Comparison of ENCODE assay signal across 39 cellular contexts in genomic region chr10:115056186-115056585, GRCh38. TPM values are rescaled to one million over a fixed set of nuclear protein-coding genes. Genes with fewer than 3 reads are reported as not detected.
"Had no signal": no experiment of that assay in that cellular context is flagged by ENCODE, and none has a peak within 500 bp of the region (broad histone marks: within the 10 kb centered on the region; RNA-seq: fewer than 3 reads in every experiment).

No MANE protein-coding gene starts in this region.

- H3K4me1 ChIP-seq: ascending aorta had no signal

- DNase-seq: activated B cell treated with CpG ODN at 0.5 μM for 24 hours; activated CD4-positive, alpha-beta memory T cell treated with anti-CD3 and anti-CD28 coated beads, Interleukin-2, amount 10 ng/mL, durations not matched to agents 7 days and 5 days; activated CD4-positive, alpha-beta T cell treated with anti-CD3 and anti-CD28 coated beads for 1 hour; activated CD4-positive, alpha-beta T cell treated with anti-CD3 and anti-CD28 coated beads for 48 hours; activated effector memory CD4-positive, alpha-beta T cell treated with anti-CD3 and anti-CD28 coated beads, Interleukin-2, amount 50 U/mL, for 16 hours; activated naive CD4-positive, alpha-beta T cell; activated naive CD4-positive, alpha-beta T cell treated with anti-CD3 and anti-CD28 coated beads, Interleukin-2, amount 50 U/mL, for 16 hours; activated naive CD8-positive, alpha-beta T cell treated with anti-CD3 and anti-CD28 coated beads for 36 hours; activated T-cell treated with anti-CD3 and anti-CD28 coated beads, Interleukin-2, amount 50 U/mL, for 1 hour; activated T-cell treated with anti-CD3 and anti-CD28 coated beads, Interleukin-2, amount 50 U/mL, for 72 hours; amniotic stem cell; Karpas-422; KBM-7; NCI-H1048; NCI-H1105 treated with DMSO at 0.1 percent for 48 hours; NCI-H1436; NCI-H1694; NCI-H1930; NCI-H2081 treated with DMSO at 0.1 percent for 48 hours; NCI-H226; NCI-H446 treated with DMSO at 0.1 percent for 48 hours; NCI-H524; NCI-H69; NK-92 treated with Interleukin-12 subunit alpha and Interleukin-12 subunit beta, amount 100 ng/mL, for 24 hours; PC-9; SIG-M5; SW 1271; T-helper 1 cell; T-helper 2 cell; T-helper 9 cell had no signal

- H3K27ac ChIP-seq: ascending aorta, cardiac muscle cell, PC-9, RWPE1, VCaP had no signal

- H3K9me3 Mint-ChIP-seq: activated B cell treated with CpG ODN at 0.5 μM for 24 hours; activated CD4-positive, alpha-beta memory T cell treated with anti-CD3 and anti-CD28 coated beads, Interleukin-2, amount 10 ng/mL, durations not matched to agents 7 days and 5 days; activated naive CD8-positive, alpha-beta T cell treated with anti-CD3 and anti-CD28 coated beads for 36 hours; activated T-cell treated with anti-CD3 and anti-CD28 coated beads, Interleukin-2, amount 50 U/mL, for 72 hours; activated T-helper 17 cell treated with anti-CD3 and anti-CD28 coated beads, Interleukin-2, amount 50 U/mL, for 72 hours; central memory CD8-positive, alpha-beta T cell had no signal

- H3K4me3 ChIP-seq: ascending aorta, cardiac muscle cell, PC-9 had no signal

- ATAC-seq: activated T-cell treated with anti-CD3 and anti-CD28 coated beads, Interleukin-2, amount 50 U/mL, for 72 hours; activated T-helper 17 cell treated with anti-CD3 and anti-CD28 coated beads, Interleukin-2, amount 50 U/mL, for 72 hours; Right ventricle myocardium inferior had no signal

- H3K9me3 ChIP-seq: ascending aorta had no signal

- H3K36me3 Mint-ChIP-seq: activated naive CD8-positive, alpha-beta T cell treated with anti-CD3 and anti-CD28 coated beads for 36 hours had no signal

- H3K4me1 Mint-ChIP-seq: activated B cell treated with CpG ODN at 0.5 μM for 24 hours; activated CD4-positive, alpha-beta memory T cell treated with anti-CD3 and anti-CD28 coated beads, Interleukin-2, amount 10 ng/mL, durations not matched to agents 7 days and 5 days; activated naive CD8-positive, alpha-beta T cell treated with anti-CD3 and anti-CD28 coated beads for 36 hours; activated T-helper 17 cell treated with anti-CD3 and anti-CD28 coated beads, Interleukin-2, amount 50 U/mL, for 72 hours; central memory CD8-positive, alpha-beta T cell had no signal

- H3K27me3 ChIP-seq: ascending aorta, cardiac muscle cell had no signal

- H3K27ac Mint-ChIP-seq: activated B cell treated with CpG ODN at 0.5 μM for 24 hours; activated CD4-positive, alpha-beta memory T cell treated with anti-CD3 and anti-CD28 coated beads, Interleukin-2, amount 10 ng/mL, durations not matched to agents 7 days and 5 days; activated naive CD8-positive, alpha-beta T cell treated with anti-CD3 and anti-CD28 coated beads for 36 hours; activated T-cell treated with anti-CD3 and anti-CD28 coated beads, Interleukin-2, amount 50 U/mL, for 72 hours; activated T-helper 17 cell treated with anti-CD3 and anti-CD28 coated beads, Interleukin-2, amount 50 U/mL, for 72 hours had no signal

- H3K4me2 ChIP-seq: PC-9 had no signal

- H3K4me3 Mint-ChIP-seq: activated B cell treated with CpG ODN at 0.5 μM for 24 hours; activated CD4-positive, alpha-beta memory T cell treated with anti-CD3 and anti-CD28 coated beads, Interleukin-2, amount 10 ng/mL, durations not matched to agents 7 days and 5 days; activated naive CD8-positive, alpha-beta T cell treated with anti-CD3 and anti-CD28 coated beads for 36 hours; activated T-cell treated with anti-CD3 and anti-CD28 coated beads, Interleukin-2, amount 50 U/mL, for 72 hours; activated T-helper 17 cell treated with anti-CD3 and anti-CD28 coated beads, Interleukin-2, amount 50 U/mL, for 72 hours; central memory CD8-positive, alpha-beta T cell had no signal

- H3K36me3 ChIP-seq: ascending aorta, cardiac muscle cell had no signal

RNA-seq across cellular contexts. Expression of gene ATRNL1, which starts 37.0 kb away (rescaled TPM):
- total RNA-seq: MCF 10A, OCI-LY7, PC-9 had no signal
